Comparison of ENCODE assay signal across 8 cellular contexts in the genomic region with DNA sequence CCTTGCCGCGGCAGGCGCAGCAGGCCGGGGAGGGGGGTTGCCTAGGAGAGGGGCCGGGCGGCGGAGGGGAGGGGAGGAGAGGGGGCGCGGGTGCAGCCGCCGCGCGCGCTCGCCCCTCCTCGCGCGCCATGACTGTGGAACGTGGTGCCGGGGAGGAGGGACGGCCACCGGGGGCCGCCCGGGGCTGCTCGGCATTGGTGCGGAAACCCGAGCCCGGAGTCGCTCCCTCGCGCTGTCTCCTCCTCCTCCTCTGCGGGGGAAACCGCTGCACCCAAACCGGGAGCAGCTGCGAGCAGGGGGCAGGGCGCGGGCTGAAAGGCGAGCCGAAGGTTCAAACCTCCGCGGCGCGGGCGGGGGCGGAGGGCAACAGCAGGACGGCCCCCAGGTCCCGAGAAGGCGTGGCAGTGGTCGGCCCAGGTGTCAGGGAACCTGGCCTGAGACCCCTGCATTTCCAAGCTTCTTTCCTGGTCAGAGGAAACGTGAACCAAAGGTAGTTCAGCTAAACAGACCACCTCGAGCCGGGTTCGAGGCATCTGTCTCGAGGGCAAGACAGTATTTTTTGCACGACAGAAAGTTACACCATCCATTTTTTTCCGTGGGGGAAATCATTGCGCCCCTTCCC. TPM values are rescaled to one million over a fixed set of nuclear protein-coding genes. Genes with fewer than 3 reads are reported as not detected.
DNase-seq lines count a peak whose midpoint lies in the region; ATAC-seq and TF ChIP-seq lines count a peak whose summit lies in the region.

No MANE protein-coding gene starts in this region.

- peaks cover 39% of the 10 kb centered on the region for H3K4me1 Mint-ChIP-seq in dendritic cell treated with granulocyte-macrophage colony-stimulating factor and Interleukin-4, amounts not matched to agents 40 ng/mL and 50 ng/mL, for 4 days (ENCODE audit: low read depth)

- peaks cover 10% of the 10 kb centered on the region for H3K27me3 Mint-ChIP-seq in dendritic cell treated with granulocyte-macrophage colony-stimulating factor and Interleukin-4, amounts not matched to agents 40 ng/mL and 50 ng/mL, for 4 days

- no peaks in the 10 kb centered on the region for H3K9me3 Mint-ChIP-seq in dendritic cell treated with granulocyte-macrophage colony-stimulating factor and Interleukin-4, amounts not matched to agents 40 ng/mL and 50 ng/mL, for 4 days

- intact Hi-C loops in dendritic cell treated with granulocyte-macrophage colony-stimulating factor and Interleukin-4, amounts not matched to agents 40 ng/mL and 50 ng/mL, for 4 days (cut with micrococcal nuclease), result loop anchor here (5.0 kb wide), 5 partner anchors 46 to 191 kb away; no protein-coding TSS in a partner anchor

- H3K27me3 ChIP-seq in liver (ENCODE audit: control insufficient read depth in 4 of 4, insufficient read depth in 4 of 4, low read length in 3 of 4), result peaks cover 0 to 6% (median 2%) of the 10 kb centered on the region in 4 donors

- WGBS in liver, result 2% methylated on average over 57 of the region's 57 CpGs

- peak overlapping the region; percentile 88 for H3K27ac Mint-ChIP-seq in dendritic cell treated with granulocyte-macrophage colony-stimulating factor and Interleukin-4, amounts not matched to agents 40 ng/mL and 50 ng/mL, for 4 days

- peak; percentile 60 for ATAC-seq in HG03280 (IDR thresholded peaks at IDR 0.05; ENCODE audit: unreplicated experiment)

- no peak overlapping the region for H3K9ac ChIP-seq in liver (ENCODE audit: low read depth in 1 of 2, low read length in 2 of 2)

- H3K36me3 ChIP-seq in liver (ENCODE audit: control insufficient read depth in 4 of 4, insufficient read depth in 3 of 4, low read depth in 1 of 4, low read length in 3 of 4), result no peaks in the 10 kb centered on the region

- peak in 1 of 2 donors; percentile 22 for TF ChIP-seq RAD21 in liver (IDR thresholded peaks at IDR 0.05)

- TF ChIP-seq CTCF in liver (IDR thresholded peaks at IDR 0.05; ENCODE audit: low read depth, low read length, missing input control), result no peak

- DNase-seq in NK-92 treated with Interleukin-12 subunit alpha and Interleukin-12 subunit beta, amount 100 ng/mL, for 24 hours (lab: John Stamatoyannopoulos, UW), result peak; percentile 74
- DNase-seq in NK-92 (lab: John Stamatoyannopoulos, UW; ENCODE audit: unreplicated experiment) (no peak), NCI-H446 treated with DMSO at 0.1 percent for 48 hours (lab: John Stamatoyannopoulos, UW) (peak; percentile 72)
- DNase-seq in activated CD4-positive, alpha-beta T cell treated with anti-CD3 and anti-CD28 coated beads for 4 hours, result peak; percentile 69 to 74
- peak; percentile 77 for DNase-seq in stimulated activated CD4-positive, alpha-beta T cell treated with anti-CD3 and anti-CD28 coated beads, Interleukin-4, amount 100 ng/mL, for 1 hour

- H3K9me3 ChIP-seq in liver (ENCODE audit: control insufficient read depth in 4 of 4, low read length in 3 of 4), result no peaks in the 10 kb centered on the region

- peak overlapping the region; percentile 13 to 76 (median 71) for H3K4me3 ChIP-seq in liver (ENCODE audit: low read depth in 1 of 3, low read length in 3 of 3)

- peaks cover 18% of the 10 kb centered on the region for H3K36me3 Mint-ChIP-seq in dendritic cell treated with granulocyte-macrophage colony-stimulating factor and Interleukin-4, amounts not matched to agents 40 ng/mL and 50 ng/mL, for 4 days (ENCODE audit: low read depth)

- peak overlapping the region; percentile 96 for H3K4me3 Mint-ChIP-seq in dendritic cell treated with granulocyte-macrophage colony-stimulating factor and Interleukin-4, amounts not matched to agents 40 ng/mL and 50 ng/mL, for 4 days

- peak overlapping the region; percentile 66 to 83 for H3K27ac ChIP-seq in liver (ENCODE audit: low read depth in 1 of 2, low read length in 2 of 2)

- H3K4me1 ChIP-seq in liver (ENCODE audit: control insufficient read depth in 4 of 4, insufficient read depth in 4 of 4, low read length in 3 of 4), result peaks cover 11 to 28% (median 21%) of the 10 kb centered on the region in 4 donors

TF ChIP-seq in liver, 16 proteins besides CTCF, POLR2A, EP300 and RAD21:
- TF ChIP-seq REST (IDR thresholded peaks at IDR 0.05) (no peak), EGR1 (IDR thresholded peaks at IDR 0.05; ENCODE audit: low read depth in 2 of 2) (no peak), HNF4A (conservative IDR thresholded peaks at IDR 0.05) (no peak)

RNA-seq across cellular contexts. Expression of gene TRERF1, which starts 1.4 kb away (rescaled TPM):
- 1 to 10 TPM; 1.0 to 1.3 TPM for total RNA-seq in liver
- polyA plus RNA-seq in liver, result under 1 TPM; 0.33 to 0.35 TPM
